Comparison of ENCODE assay signal across 12 cellular contexts in the genomic region with DNA sequence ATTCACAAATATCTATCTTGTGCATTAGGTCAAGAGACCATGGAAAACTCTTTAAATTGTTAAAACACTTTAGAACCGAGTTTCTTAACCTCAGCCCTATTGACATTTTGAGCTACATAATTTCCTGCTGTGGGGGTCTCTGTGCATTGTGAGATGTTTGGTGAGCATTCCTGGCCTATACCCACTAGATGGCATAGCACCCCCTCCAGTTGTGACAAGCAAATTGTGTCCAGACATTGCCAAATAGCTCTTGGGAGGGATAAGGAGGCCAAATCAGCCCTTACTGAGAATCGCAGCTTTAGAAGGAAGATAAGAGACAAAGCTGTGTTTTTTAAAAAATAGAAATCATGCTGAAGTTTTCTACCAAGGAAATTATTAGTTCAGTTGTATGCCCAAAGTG.
DNase-seq lines count a peak whose midpoint lies in the region; ATAC-seq and TF ChIP-seq lines count a peak whose summit lies in the region.
"Had no signal": no experiment of that assay in that cellular context is flagged by ENCODE, and none has a peak within 500 bp of the region (broad histone marks: within the 10 kb centered on the region; RNA-seq: fewer than 3 reads in every experiment).

No MANE protein-coding gene starts in this region.

- no peaks in the 10 kb centered on the region for H3K36me3 Mint-ChIP-seq in CD4-positive, alpha-beta memory T cell
- H3K36me3 Mint-ChIP-seq: activated CD8-positive, alpha-beta memory T cell treated with anti-CD3 and anti-CD28 coated beads, Interleukin-2, amount 10 ng/mL, durations not matched to agents 7 days and 5 days had no signal

- peak; percentile 32 for TF ChIP-seq CTCF in foreskin fibroblast (IDR thresholded peaks at IDR 0.05; ENCODE audit: low read depth, low read length)

- H3K27me3 ChIP-seq in CD4-positive, alpha-beta memory T cell (ENCODE audit: insufficient read depth, low read length): no peaks in the 10 kb centered on the region
- H3K27me3 ChIP-seq: stomach had no signal

- H3K4me1 ChIP-seq in CD4-positive, alpha-beta memory T cell (ENCODE audit: insufficient read depth, low read length): no peaks in the 10 kb centered on the region

- H3K27me3 Mint-ChIP-seq in CD4-positive, alpha-beta memory T cell: no peaks in the 10 kb centered on the region
- H3K27me3 Mint-ChIP-seq: activated CD8-positive, alpha-beta memory T cell treated with anti-CD3 and anti-CD28 coated beads, Interleukin-2, amount 10 ng/mL, durations not matched to agents 7 days and 5 days; dendritic cell treated with granulocyte-macrophage colony-stimulating factor and Interleukin-4, amounts not matched to agents 40 ng/mL and 50 ng/mL, for 4 days had no signal

- no peak overlapping the region for H3K4me3 ChIP-seq in foreskin fibroblast (ENCODE audit: low read depth in 1 of 2, low read length in 2 of 2)
- no peak overlapping the region for H3K4me3 ChIP-seq in CD4-positive, alpha-beta memory T cell (ENCODE audit: low read length in 2 of 2)
- H3K4me3 ChIP-seq: stomach had no signal

- peaks cover 2 to 18% (median 9%) of the 10 kb centered on the region in 8 donors for H3K9me3 Mint-ChIP-seq in CD4-positive, alpha-beta memory T cell

- intact Hi-C loops in sciatic nerve (cut with DNase I): no loop called here
- intact Hi-C loops in CD4-positive, alpha-beta memory T cell (cut with micrococcal nuclease): no loop called here

- peaks cover 0 to 3% of the 10 kb centered on the region in 2 donors for H3K9me3 ChIP-seq in CD4-positive, alpha-beta memory T cell (ENCODE audit: control insufficient read depth in 1 of 2, low read length in 2 of 2)

- DNase-seq in NCI-H2081 (lab: John Stamatoyannopoulos, UW) (peak; percentile 18 to 61), NCI-H2081 treated with DMSO at 0.1 percent for 48 hours (lab: John Stamatoyannopoulos, UW) (no peak), OCI-M1 (lab: John Stamatoyannopoulos, UW) (peak; percentile 61), foreskin fibroblast (peak in 1 of 2 donors; percentile 25), superior temporal gyrus (ENCODE audit: extremely low spot score) (peak; percentile 76), sciatic nerve (ENCODE audit: low spot score) (no peak), DMS79 (lab: John Stamatoyannopoulos, UW) (no peak)
- no peak for DNase-seq in CD4-positive, alpha-beta memory T cell
- DNase-seq: activated CD8-positive, alpha-beta memory T cell treated with anti-CD3 and anti-CD28 coated beads, Interleukin-2, amount 10 ng/mL, durations not matched to agents 7 days and 5 days; stomach had no signal

- H3K4me3 Mint-ChIP-seq in CD4-positive, alpha-beta memory T cell: no peak overlapping the region
- H3K4me3 Mint-ChIP-seq: activated CD8-positive, alpha-beta memory T cell treated with anti-CD3 and anti-CD28 coated beads, Interleukin-2, amount 10 ng/mL, durations not matched to agents 7 days and 5 days; dendritic cell treated with granulocyte-macrophage colony-stimulating factor and Interleukin-4, amounts not matched to agents 40 ng/mL and 50 ng/mL, for 4 days had no signal

- H3K4me1 Mint-ChIP-seq in CD4-positive, alpha-beta memory T cell: no peaks in the 10 kb centered on the region
- H3K4me1 Mint-ChIP-seq: activated CD8-positive, alpha-beta memory T cell treated with anti-CD3 and anti-CD28 coated beads, Interleukin-2, amount 10 ng/mL, durations not matched to agents 7 days and 5 days had no signal

- ATAC-seq in sciatic nerve: no peak
- ATAC-seq: activated CD8-positive, alpha-beta memory T cell treated with anti-CD3 and anti-CD28 coated beads, Interleukin-2, amount 10 ng/mL, durations not matched to agents 7 days and 5 days; HCT116 had no signal

- H3K36me3 ChIP-seq in CD4-positive, alpha-beta memory T cell (ENCODE audit: insufficient read depth, low read length): no peaks in the 10 kb centered on the region
- H3K36me3 ChIP-seq: stomach had no signal

- CTCF ChIA-PET in CD4-positive, alpha-beta memory T cell (lab: Charles Lee; ENCODE audit: partially characterized antibody): no interaction called here

- H3K27ac ChIP-seq in CD4-positive, alpha-beta memory T cell (ENCODE audit: low read depth, low read length): no peak overlapping the region

- no peak overlapping the region for H3K27ac Mint-ChIP-seq in CD4-positive, alpha-beta memory T cell
- H3K27ac Mint-ChIP-seq: activated CD8-positive, alpha-beta memory T cell treated with anti-CD3 and anti-CD28 coated beads, Interleukin-2, amount 10 ng/mL, durations not matched to agents 7 days and 5 days; dendritic cell treated with granulocyte-macrophage colony-stimulating factor and Interleukin-4, amounts not matched to agents 40 ng/mL and 50 ng/mL, for 4 days had no signal

- POLR2A ChIA-PET in CD4-positive, alpha-beta memory T cell (lab: Charles Lee; ENCODE audit: partially characterized antibody): no interaction called here

Comparison
In these comparisons a context has a peak if more than half of its experiments do, and no peak if none do; other contexts are left out.
1. DNase-seq: peak in NCI-H2081 (2 of 2), OCI-M1 (single experiment) and superior temporal gyrus (single experiment); none in NCI-H2081 treated with DMSO at 0.1 percent for 48 hours (single experiment), sciatic nerve (single experiment), DMS79 (single experiment) and CD4-positive, alpha-beta memory T cell (0 of 5).